In genomic region chr17:50210249-50211225, GRCh38 we compare ENCODE assay signal across 10 cellular contexts. TPM values are rescaled to one million over a fixed set of nuclear protein-coding genes. Genes with fewer than 3 reads are reported as not detected.
DNase-seq lines count a peak whose midpoint lies in the region; TF ChIP-seq lines count a peak whose summit lies in the region.
"Had no signal": no experiment of that assay in that cellular context is flagged by ENCODE, and none has a peak within 500 bp of the region (broad histone marks: within the 10 kb centered on the region; RNA-seq: fewer than 3 reads in every experiment).

No MANE protein-coding gene starts in this region.

- H3K27ac ChIP-seq in PC-9 (no peak overlapping the region), esophagus squamous epithelium (peak overlapping the region; percentile 52 to 89 (median 87))

- H3K9me3 Mint-ChIP-seq in neural crest cell, result no peaks in the 10 kb centered on the region

- H4K20me1 ChIP-seq in PC-9 (ENCODE audit: insufficient read depth), result no peaks in the 10 kb centered on the region

- 46 to 68% methylated on average over 7 to 10 of the region's 26 CpGs for WGBS in esophagus squamous epithelium, 2 donors

- no peaks in the 10 kb centered on the region for H3K9me3 ChIP-seq in PC-9 (ENCODE audit: insufficient read depth, low read depth)
- no peaks in the 10 kb centered on the region for H3K9me3 ChIP-seq in esophagus squamous epithelium

- H3K4me1 ChIP-seq in PC-9 (replicated peaks; ENCODE audit: insufficient read depth) (peaks cover 12% of the 10 kb centered on the region), esophagus squamous epithelium (peaks cover 15 to 70% (median 33%) of the 10 kb centered on the region in 3 donors)

- TF ChIP-seq POLR2A in esophagus squamous epithelium (IDR thresholded peaks at IDR 0.05), result no peak

- H3K79me2 ChIP-seq in PC-9 (ENCODE audit: low read depth), result no peaks in the 10 kb centered on the region

- H3K27me3 ChIP-seq in PC-9 (ENCODE audit: insufficient read depth, low read depth) (peaks cover 28% of the 10 kb centered on the region), esophagus squamous epithelium (peaks cover 0 to 53% (median 0%) of the 10 kb centered on the region in 4 donors)

- DNase-seq in AG09309 (ENCODE audit: low read depth), result peak; percentile 91
- DNase-seq in PC-9, result peak in 1 of 2 experiments; percentile 48
- no peak for DNase-seq in esophagus squamous epithelium (lab: John Stamatoyannopoulos, UW)
- DNase-seq in neural crest cell (ENCODE audit: low read depth, low spot score), result peak; percentile 50
- no peak for DNase-seq in medulla oblongata (ENCODE audit: extremely low spot score)
- no peak for DNase-seq in stimulated activated naive CD4-positive, alpha-beta T cell (lab: John Stamatoyannopoulos, UW)
- no peak for DNase-seq in GM19240 (ENCODE audit: insufficient read length, low spot score)
- DNase-seq in SIG-M5 treated with dmso at 0.1 percent for 504 hours (lab: John Stamatoyannopoulos, UW; ENCODE audit: unreplicated experiment), result no peak

- H3K27ac Mint-ChIP-seq in neural crest cell (ENCODE audit: unreplicated experiment), result peak overlapping the region; percentile 97

- no peaks in the 10 kb centered on the region for H3K36me3 ChIP-seq in PC-9 (ENCODE audit: low read depth)
- H3K36me3 ChIP-seq in esophagus squamous epithelium, result no peaks in the 10 kb centered on the region

- H2AFZ ChIP-seq in PC-9, result no peak overlapping the region

- peaks cover 9% of the 10 kb centered on the region for H3K27me3 Mint-ChIP-seq in neural crest cell (ENCODE audit: low read depth)

- H3K4me3 ChIP-seq in AG09309 (ENCODE audit: control insufficient read depth, low read depth, low read length) (peak overlapping the region; percentile 31), PC-9 (no peak overlapping the region), esophagus squamous epithelium (peak overlapping the region in 1 of 4 donors; percentile 26)

- BruUV-seq in PC-9 (replicated peaks; lab: Mats Ljungman, UMichigan), result no TSS peak

- no peaks in the 10 kb centered on the region for H3F3A ChIP-seq in PC-9 (ENCODE audit: insufficient read depth, low read depth)

- intact Hi-C loops in PC-9 (cut with micrococcal nuclease; ENCODE audit: unreplicated experiment), result no loop called here
- intact Hi-C loops in esophagus squamous epithelium (cut with DNase I), result no loop called here

- peak overlapping the region; percentile 48 for H3K4me2 ChIP-seq in PC-9

- TF ChIP-seq CTCF in AG09309 (IDR thresholded peaks at IDR 0.05; ENCODE audit: control insufficient read depth, insufficient read depth, low read depth, low read length, missing control alignments), result no peak
- no peak for TF ChIP-seq CTCF in PC-9 (conservative IDR thresholded peaks at IDR 0.05)
- no peak for TF ChIP-seq CTCF in esophagus squamous epithelium (IDR thresholded peaks at IDR 0.05)
- no peak for TF ChIP-seq CTCF in neural crest cell (conservative IDR thresholded peaks at IDR 0.05)

- no peaks in the 10 kb centered on the region for H3K36me3 Mint-ChIP-seq in neural crest cell (ENCODE audit: low read depth)

- POLR2A ChIA-PET in PC-9 (lab: Charles Lee; ENCODE audit: unreplicated experiment), result interaction anchor here (0.7 kb wide), 1 partner anchor 611 kb away, joined by 4 read pairs; no protein-coding TSS in a partner anchor

- H3K4me1 Mint-ChIP-seq in neural crest cell, result peaks cover 74% of the 10 kb centered on the region

- CTCF ChIA-PET in PC-9 (lab: Charles Lee), result interaction anchor here (0.6 to 0.7 kb wide), 2 partner anchors 34 to 56 kb away, joined by 10 to 20 read pairs; no protein-coding TSS in a partner anchor

- H3K9me2 ChIP-seq in PC-9 (ENCODE audit: insufficient read depth), result no peaks in the 10 kb centered on the region

- H3K4me3 Mint-ChIP-seq in neural crest cell, result peak overlapping the region; percentile 56

RNA-seq across cellular contexts. Expression of gene COL1A1, which starts 9.1 kb away (rescaled TPM):
- total RNA-seq in PC-9 (2021), result 20.7 and 29.5 TPM in 2 replicates
- total RNA-seq in esophagus squamous epithelium, result 10 to 100 TPM; 12.4 to 20.8 (median 19.7) TPM
- total RNA-seq in neural crest cell, result 13.3 and 14.8 TPM in 2 replicates

RNA-seq across cellular contexts. Expression of gene SGCA, which starts 44.7 kb away (rescaled TPM):
- total RNA-seq in PC-9 (2021), result not detected in 2 replicates
- 10 to 100 TPM in 1 of 4 donors, 1 to 10 TPM in 3; 1.9 to 15.1 (median 6.9) TPM for total RNA-seq in esophagus squamous epithelium
- total RNA-seq in neural crest cell, result not detected in 2 replicates
- total RNA-seq: glomerular endothelial cell, NCI-H460 had no signal

Comparison
In these comparisons a context has a peak if more than half of its experiments do, and no peak if none do; other contexts are left out.
1. DNase-seq: peak in AG09309 (single experiment) and neural crest cell (single experiment); none in esophagus squamous epithelium (single experiment), medulla oblongata (single experiment), stimulated activated naive CD4-positive, alpha-beta T cell (0 of 6), GM19240 (single experiment) and SIG-M5 treated with dmso at 0.1 percent for 504 hours (single experiment).